ENCODE assay signal across 1 cellular context in the genomic region with DNA sequence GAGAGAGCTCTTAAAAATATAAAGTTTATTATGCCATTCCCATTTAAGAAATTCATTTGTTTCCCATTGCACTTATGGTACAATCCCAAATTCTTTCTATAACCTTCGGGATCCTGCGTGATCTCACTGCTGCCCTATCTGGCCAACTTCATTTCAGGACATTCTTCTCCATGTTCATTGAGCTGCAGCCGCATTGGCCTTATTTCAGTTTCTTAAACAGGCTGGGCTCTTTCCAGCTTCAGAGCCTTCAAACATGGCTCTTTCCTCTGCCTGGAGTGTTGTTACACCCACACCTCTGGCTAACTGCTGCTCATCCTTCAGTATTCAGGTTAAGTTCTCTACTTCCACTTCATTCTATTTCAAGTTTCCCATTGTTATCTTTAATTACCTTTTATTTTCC.
TF ChIP-seq lines count a peak whose summit lies in the region.

No MANE protein-coding gene starts in this region.

TF ChIP-seq in A549, 52 proteins besides CTCF, POLR2A, EP300 and RAD21 (continued from another document):
- TF ChIP-seq, protein P1, sequence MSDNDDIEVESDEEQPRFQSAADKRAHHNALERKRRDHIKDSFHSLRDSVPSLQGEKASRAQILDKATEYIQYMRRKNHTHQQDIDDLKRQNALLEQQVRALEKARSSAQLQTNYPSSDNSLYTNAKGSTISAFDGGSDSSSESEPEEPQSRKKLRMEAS (IDR thresholded peaks at IDR 0.05): no peak
- TF ChIP-seq, protein P2, sequence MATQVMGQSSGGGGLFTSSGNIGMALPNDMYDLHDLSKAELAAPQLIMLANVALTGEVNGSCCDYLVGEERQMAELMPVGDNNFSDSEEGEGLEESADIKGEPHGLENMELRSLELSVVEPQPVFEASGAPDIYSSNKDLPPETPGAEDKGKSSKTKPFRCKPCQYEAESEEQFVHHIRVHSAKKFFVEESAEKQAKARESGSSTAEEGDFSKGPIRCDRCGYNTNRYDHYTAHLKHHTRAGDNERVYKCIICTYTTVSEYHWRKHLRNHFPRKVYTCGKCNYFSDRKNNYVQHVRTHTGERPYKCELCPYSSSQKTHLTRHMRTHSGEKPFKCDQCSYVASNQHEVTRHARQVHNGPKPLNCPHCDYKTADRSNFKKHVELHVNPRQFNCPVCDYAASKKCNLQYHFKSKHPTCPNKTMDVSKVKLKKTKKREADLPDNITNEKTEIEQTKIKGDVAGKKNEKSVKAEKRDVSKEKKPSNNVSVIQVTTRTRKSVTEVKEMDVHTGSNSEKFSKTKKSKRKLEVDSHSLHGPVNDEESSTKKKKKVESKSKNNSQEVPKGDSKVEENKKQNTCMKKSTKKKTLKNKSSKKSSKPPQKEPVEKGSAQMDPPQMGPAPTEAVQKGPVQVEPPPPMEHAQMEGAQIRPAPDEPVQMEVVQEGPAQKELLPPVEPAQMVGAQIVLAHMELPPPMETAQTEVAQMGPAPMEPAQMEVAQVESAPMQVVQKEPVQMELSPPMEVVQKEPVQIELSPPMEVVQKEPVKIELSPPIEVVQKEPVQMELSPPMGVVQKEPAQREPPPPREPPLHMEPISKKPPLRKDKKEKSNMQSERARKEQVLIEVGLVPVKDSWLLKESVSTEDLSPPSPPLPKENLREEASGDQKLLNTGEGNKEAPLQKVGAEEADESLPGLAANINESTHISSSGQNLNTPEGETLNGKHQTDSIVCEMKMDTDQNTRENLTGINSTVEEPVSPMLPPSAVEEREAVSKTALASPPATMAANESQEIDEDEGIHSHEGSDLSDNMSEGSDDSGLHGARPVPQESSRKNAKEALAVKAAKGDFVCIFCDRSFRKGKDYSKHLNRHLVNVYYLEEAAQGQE (IDR thresholded peaks at IDR 0.05): no peak
